Comparison of ENCODE assay signal across 8 cellular contexts in genomic region chr4:2363951-2364653, GRCh38. TPM values are rescaled to one million over a fixed set of nuclear protein-coding genes. Genes with fewer than 3 reads are reported as not detected.
DNase-seq lines count a peak whose midpoint lies in the region; ATAC-seq and TF ChIP-seq lines count a peak whose summit lies in the region.

No MANE protein-coding gene starts in this region.

- H3K9me3 ChIP-seq in OCI-LY3 (ENCODE audit: insufficient read depth, low read length) (no peaks in the 10 kb centered on the region), osteoblast (ENCODE audit: low read depth, low read length) (peaks cover 5% of the 10 kb centered on the region)

- H3K27me3 ChIP-seq in ACC112 (ENCODE audit: insufficient read depth, low read length) (no peaks in the 10 kb centered on the region), OCI-LY3 (ENCODE audit: low read depth, low read length) (0 out of 2 replicates have a peak, but pooled peaks cover 3% of the 10 kb centered on the region), osteoblast (ENCODE audit: insufficient read depth, low read length) (no peaks in the 10 kb centered on the region)

- no peak for DNase-seq in effector memory CD8-positive, alpha-beta T cell
- DNase-seq in osteoblast (ENCODE audit: insufficient read length, low spot score, missing footprints), result peak; percentile 85
- no peak for DNase-seq in putamen (ENCODE audit: low spot score)
- no peak for DNase-seq in NCI-H2227 (lab: John Stamatoyannopoulos, UW; ENCODE audit: unreplicated experiment)

- peak overlapping the region; percentile 79 for H3K4me3 ChIP-seq in ACC112 (ENCODE audit: low read depth, low read length)
- H3K4me3 ChIP-seq in OCI-LY3 (ENCODE audit: low read length), result peak overlapping the region; percentile 45; the same call in 1 of the 2 replicates
- peak overlapping the region; percentile 78 for H3K4me3 ChIP-seq in osteoblast (ENCODE audit: insufficient read depth, low read length)

- H2AFZ ChIP-seq in ACC112 (ENCODE audit: low read length, unreplicated experiment) (peak overlapping the region; percentile 16), OCI-LY3 (ENCODE audit: low read depth, low read length) (no peak overlapping the region), osteoblast (ENCODE audit: low read length) (peak overlapping the region; percentile 98)

- H3K4me2 ChIP-seq in OCI-LY3 (ENCODE audit: low read length) (no peak overlapping the region; the same call in 1 of the 2 replicates), osteoblast (ENCODE audit: insufficient read depth, low read length) (peak overlapping the region; percentile 88)

- no peaks in the 10 kb centered on the region for H3K27me3 Mint-ChIP-seq in effector memory CD8-positive, alpha-beta T cell

- TF ChIP-seq CTCF in OCI-LY3 (IDR thresholded peaks at IDR 0.05; ENCODE audit: low read depth, low read length) (no peak), osteoblast (IDR thresholded peaks at IDR 0.05; ENCODE audit: extremely low read depth, low read depth, low read length) (no peak)

- peaks cover 3% of the 10 kb centered on the region for H3K36me3 Mint-ChIP-seq in effector memory CD8-positive, alpha-beta T cell (ENCODE audit: insufficient read depth)

- H3K27ac ChIP-seq in ACC112 (ENCODE audit: low read depth, low read length), result no peak overlapping the region
- H3K27ac ChIP-seq in OCI-LY3 (ENCODE audit: low read length), result no peak overlapping the region
- peak overlapping the region; percentile 53 for H3K27ac ChIP-seq in osteoblast (ENCODE audit: low read depth, low read length)

- H4K20me1 ChIP-seq in OCI-LY3 (ENCODE audit: insufficient read depth, low read length) (no peaks in the 10 kb centered on the region), osteoblast (ENCODE audit: insufficient read depth, low read length) (no peaks in the 10 kb centered on the region)

- H3K79me2 ChIP-seq in ACC112 (ENCODE audit: control insufficient read depth, insufficient read depth, low read length, unreplicated experiment) (peaks cover 7% of the 10 kb centered on the region), OCI-LY3 (ENCODE audit: low read length) (no peaks in the 10 kb centered on the region), osteoblast (ENCODE audit: insufficient read depth, low read length) (no peaks in the 10 kb centered on the region)

- H3K4me3 Mint-ChIP-seq in effector memory CD8-positive, alpha-beta T cell, result peak overlapping the region; percentile 79 to 87

- no peaks in the 10 kb centered on the region for H3K9me3 Mint-ChIP-seq in effector memory CD8-positive, alpha-beta T cell

- no peak overlapping the region for H3K9ac ChIP-seq in OCI-LY3 (ENCODE audit: low read length)

- H3K27ac Mint-ChIP-seq in effector memory CD8-positive, alpha-beta T cell, result peak overlapping the region; percentile 68 to 91

- peak; percentile 10 for ATAC-seq in effector memory CD8-positive, alpha-beta T cell (replicated peaks)
- ATAC-seq in GM19455 (IDR thresholded peaks at IDR 0.05; ENCODE audit: unreplicated experiment), result no peak
- ATAC-seq in GM18520 (IDR thresholded peaks at IDR 0.05; ENCODE audit: unreplicated experiment), result no peak

- peaks cover 16% of the 10 kb centered on the region for H3K4me1 ChIP-seq in ACC112 (ENCODE audit: control insufficient read depth, insufficient read depth, low read length, unreplicated experiment)
- H3K4me1 ChIP-seq in OCI-LY3 (ENCODE audit: low read length), result no peaks in the 10 kb centered on the region
- H3K4me1 ChIP-seq in osteoblast (ENCODE audit: insufficient read depth, low read length), result peaks cover 4% of the 10 kb centered on the region

- no peaks in the 10 kb centered on the region for H3K36me3 ChIP-seq in ACC112 (ENCODE audit: insufficient read depth, low read length)
- H3K36me3 ChIP-seq in OCI-LY3 (replicated peaks; ENCODE audit: low read depth, low read length), result no peaks in the 10 kb centered on the region
- no peaks in the 10 kb centered on the region for H3K36me3 ChIP-seq in osteoblast (ENCODE audit: insufficient read depth, low read length)

- H3K4me1 Mint-ChIP-seq in effector memory CD8-positive, alpha-beta T cell (ENCODE audit: low read depth in 2 of 2), result peaks cover 15 to 29% of the 10 kb centered on the region in 2 donors

RNA-seq across cellular contexts. Expression of gene ZFYVE28, which starts 54.3 kb away (rescaled TPM):
- total RNA-seq in osteoblast, result 9.7 and 10.5 TPM in 2 replicates

RNA-seq across cellular contexts. Expression of gene CFAP99, which starts 54.7 kb away (rescaled TPM):
- total RNA-seq in osteoblast, result under 0.01 TPM in 2 replicates
